In the genomic region with DNA sequence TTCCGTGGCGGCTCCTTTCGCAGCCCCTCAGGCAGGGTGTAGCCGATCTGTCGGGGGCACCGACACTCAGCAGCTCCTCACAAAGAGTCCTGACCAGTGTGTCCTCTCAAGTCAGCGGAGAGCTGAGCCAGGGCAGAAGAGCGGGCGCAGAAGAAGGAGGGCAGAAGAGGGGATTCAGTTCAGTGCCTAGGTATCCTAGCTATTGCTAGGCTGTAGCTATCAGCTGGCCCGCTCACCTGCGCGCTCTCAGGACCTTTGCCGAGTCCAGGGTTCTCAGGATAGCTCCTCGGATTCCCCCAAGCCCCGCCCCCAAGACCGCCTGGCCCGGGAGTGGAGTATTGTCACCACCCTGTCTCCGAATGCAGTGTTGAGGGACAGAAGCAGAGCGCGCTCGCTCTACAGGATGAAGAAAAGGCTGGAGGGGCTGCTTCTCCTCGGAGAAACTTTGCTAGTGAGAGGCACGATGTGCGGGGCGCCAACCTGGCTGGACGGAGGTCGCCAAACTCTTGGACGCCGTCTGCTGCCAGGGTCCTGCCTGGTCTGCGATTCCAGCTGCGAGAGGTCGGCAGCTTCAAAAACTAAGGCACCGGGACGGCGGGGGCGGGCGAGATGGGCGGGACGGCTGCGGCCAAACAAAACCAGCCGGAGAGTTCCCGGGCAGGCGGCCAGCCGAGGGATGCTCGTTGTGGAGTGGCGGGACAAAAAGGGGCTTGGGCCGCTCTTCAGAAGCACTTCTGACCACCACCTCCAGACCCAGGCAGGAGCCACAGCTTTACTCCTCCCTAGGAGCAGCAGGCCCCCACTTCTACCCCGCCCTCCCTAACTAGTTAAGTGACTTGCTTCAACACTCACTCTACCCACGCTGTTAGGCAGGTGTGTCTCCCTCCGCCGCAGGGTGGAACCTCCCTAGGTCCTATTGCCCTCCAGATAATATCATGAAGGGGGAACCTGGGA, we compare ENCODE assay signal across 9 cellular contexts. TPM values are rescaled to one million over a fixed set of nuclear protein-coding genes. Genes with fewer than 3 reads are reported as not detected.
A peak's percentile ranks its signal among the peaks of the same experiment; 100 is the strongest.
DNase-seq lines count a peak whose midpoint lies in the region; ATAC-seq and TF ChIP-seq lines count a peak whose summit lies in the region.
"Had no signal": no experiment of that assay in that cellular context is flagged by ENCODE, and none has a peak within 500 bp of the region (broad histone marks: within the 10 kb centered on the region; RNA-seq: fewer than 3 reads in every experiment).

A gene (minus strand): TSS at position 258 of the 954 bp plus-strand sequence. CDS start 613 bp downstream, outside the sequence.

- no peaks in the 10 kb centered on the region for H3K36me3 ChIP-seq in Panc1 (ENCODE audit: control insufficient read depth, insufficient read depth, low read length)

- in situ Hi-C loops in Panc1 (cut with HindIII; ENCODE audit: low pct_unique_long_range_greater_than_20kb, low sequenced_read_pairs) = no loop called here

- ATAC-seq in HG03039 (IDR thresholded peaks at IDR 0.05; ENCODE audit: unreplicated experiment) (peak; percentile 53), Panc1 (peak; percentile 86)
- ATAC-seq in activated naive CD8-positive, alpha-beta T cell treated with anti-CD3 and anti-CD28 coated beads, Interleukin-2, amount 10 ng/mL, durations not matched to agents 7 days and 5 days (ENCODE audit: low read depth) = peak; percentile 81

- H3K27me3 Mint-ChIP-seq in activated naive CD8-positive, alpha-beta T cell treated with anti-CD3 and anti-CD28 coated beads, Interleukin-2, amount 10 ng/mL, durations not matched to agents 7 days and 5 days = no peaks in the 10 kb centered on the region

- H3K36me3 Mint-ChIP-seq in activated naive CD8-positive, alpha-beta T cell treated with anti-CD3 and anti-CD28 coated beads, Interleukin-2, amount 10 ng/mL, durations not matched to agents 7 days and 5 days = no peaks in the 10 kb centered on the region

- peaks cover 2% of the 10 kb centered on the region; the same call in 1 of the 2 replicates for H3K27me3 ChIP-seq in Panc1 (ENCODE audit: control insufficient read depth, insufficient read depth, low read length)

- TF ChIP-seq CTCF in Panc1 (IDR thresholded peaks at IDR 0.05) = no peak

- H3K9me3 ChIP-seq in Panc1 (ENCODE audit: control insufficient read depth, insufficient read depth, low read depth, low read length) (no peaks in the 10 kb centered on the region), iPS-18c (ENCODE audit: control insufficient read depth, insufficient read depth, low read length) (peaks cover 3% of the 10 kb centered on the region)

- H3K4me3 ChIP-seq in Panc1 (ENCODE audit: low read depth in 2 of 2, low read length in 2 of 2) (peak within 1 kb of the TSS; percentile 45 to 56), iPS-18c (ENCODE audit: insufficient read depth, low read depth, low read length) (peak within 1 kb of the TSS; percentile 68)

- H3K4me1 ChIP-seq in Panc1 (ENCODE audit: control insufficient read depth, insufficient read depth, low read length) = peaks cover 3% of the 10 kb centered on the region

- H3K4me1 Mint-ChIP-seq in activated naive CD8-positive, alpha-beta T cell treated with anti-CD3 and anti-CD28 coated beads, Interleukin-2, amount 10 ng/mL, durations not matched to agents 7 days and 5 days = peaks cover 18% of the 10 kb centered on the region

- POLR2A ChIA-PET in Panc1 (lab: Charles Lee) = no interaction called here
- POLR2A ChIA-PET in activated naive CD8-positive, alpha-beta T cell treated with anti-CD3 and anti-CD28 coated beads, Interleukin-2, amount 10 ng/mL, durations not matched to agents 7 days and 5 days (lab: Charles Lee) = no interaction called here

- BruUV-seq in Panc1 (replicated peaks; lab: Mats Ljungman, UMichigan) = no TSS peak

- no peak within 1 kb of the TSS for H3K27ac Mint-ChIP-seq in activated naive CD8-positive, alpha-beta T cell treated with anti-CD3 and anti-CD28 coated beads, Interleukin-2, amount 10 ng/mL, durations not matched to agents 7 days and 5 days

- intact Hi-C loops in Panc1 (cut with micrococcal nuclease; ENCODE audit: unreplicated experiment) = no loop called here

- CTCF ChIA-PET in Panc1 (lab: Charles Lee) = no interaction called here

- H3K4me3 Mint-ChIP-seq in activated naive CD8-positive, alpha-beta T cell treated with anti-CD3 and anti-CD28 coated beads, Interleukin-2, amount 10 ng/mL, durations not matched to agents 7 days and 5 days = peak within 1 kb of the TSS; percentile 85

- peak; percentile 8 to 20 for DNase-seq in NCI-H187 (lab: John Stamatoyannopoulos, UW)
- no peak for DNase-seq in NCI-H187 treated with DMSO at 0.1 percent for 48 hours (lab: John Stamatoyannopoulos, UW)
- peak; percentile 8 for DNase-seq in Panc1 (ENCODE audit: low read depth, low spot score)
- peak; percentile 31 for DNase-seq in activated naive CD8-positive, alpha-beta T cell treated with anti-CD3 and anti-CD28 coated beads, Interleukin-2, amount 10 ng/mL, durations not matched to agents 7 days and 5 days
- peak; percentile 38 for DNase-seq in stimulated activated CD4-positive, alpha-beta T cell treated with anti-CD3 and anti-CD28 coated beads, Interleukin-12 subunit alpha, Interleukin-12 subunit beta, amount 100 ng/mL, for 4 hours
- no peak for DNase-seq in GOT3 (lab: John Stamatoyannopoulos, UW)

- no peak within 1 kb of the TSS for H3K27ac ChIP-seq in Panc1 (ENCODE audit: low read length)
- H3K27ac ChIP-seq: epithelial cell of prostate had no signal

- peaks cover 6% of the 10 kb centered on the region for H3K9me3 Mint-ChIP-seq in activated naive CD8-positive, alpha-beta T cell treated with anti-CD3 and anti-CD28 coated beads, Interleukin-2, amount 10 ng/mL, durations not matched to agents 7 days and 5 days

RNA-seq across cellular contexts. Expression of the gene that starts here (rescaled TPM):
- 0.21 TPM for total RNA-seq in Panc1 (2021; ENCODE audit: unreplicated experiment)
- polyA plus RNA-seq in Panc1 (2012; ENCODE audit: insufficient read length) = 0.10 TPM
- under 1 TPM; 0.14 to 0.23 TPM for total RNA-seq in activated naive CD8-positive, alpha-beta T cell treated with anti-CD3 and anti-CD28 coated beads, Interleukin-2, amount 10 ng/mL, durations not matched to agents 7 days and 5 days

Comparison
In these comparisons a context has a peak if more than half of its experiments do, and no peak if none do; other contexts are left out.
1. DNase-seq: peak in NCI-H187 (2 of 2) and stimulated activated CD4-positive, alpha-beta T cell treated with anti-CD3 and anti-CD28 coated beads, Interleukin-12 subunit alpha, Interleukin-12 subunit beta, amount 100 ng/mL, for 4 hours (single experiment); none in NCI-H187 treated with DMSO at 0.1 percent for 48 hours (single experiment) and GOT3 (single experiment).
2. Peak in DNase-seq, ATAC-seq and H3K4me3 ChIP-seq in Panc1; RNA of the gene not detected or under 1 TPM.
3. Peak in DNase-seq and ATAC-seq in activated naive CD8-positive, alpha-beta T cell treated with anti-CD3 and anti-CD28 coated beads, Interleukin-2, amount 10 ng/mL, durations not matched to agents 7 days and 5 days; RNA of the gene not detected or under 1 TPM.
4. Peak in every context shown above with its lines, with median percentiles within 50 percentile points of each other: ATAC-seq.